In the genomic region with DNA sequence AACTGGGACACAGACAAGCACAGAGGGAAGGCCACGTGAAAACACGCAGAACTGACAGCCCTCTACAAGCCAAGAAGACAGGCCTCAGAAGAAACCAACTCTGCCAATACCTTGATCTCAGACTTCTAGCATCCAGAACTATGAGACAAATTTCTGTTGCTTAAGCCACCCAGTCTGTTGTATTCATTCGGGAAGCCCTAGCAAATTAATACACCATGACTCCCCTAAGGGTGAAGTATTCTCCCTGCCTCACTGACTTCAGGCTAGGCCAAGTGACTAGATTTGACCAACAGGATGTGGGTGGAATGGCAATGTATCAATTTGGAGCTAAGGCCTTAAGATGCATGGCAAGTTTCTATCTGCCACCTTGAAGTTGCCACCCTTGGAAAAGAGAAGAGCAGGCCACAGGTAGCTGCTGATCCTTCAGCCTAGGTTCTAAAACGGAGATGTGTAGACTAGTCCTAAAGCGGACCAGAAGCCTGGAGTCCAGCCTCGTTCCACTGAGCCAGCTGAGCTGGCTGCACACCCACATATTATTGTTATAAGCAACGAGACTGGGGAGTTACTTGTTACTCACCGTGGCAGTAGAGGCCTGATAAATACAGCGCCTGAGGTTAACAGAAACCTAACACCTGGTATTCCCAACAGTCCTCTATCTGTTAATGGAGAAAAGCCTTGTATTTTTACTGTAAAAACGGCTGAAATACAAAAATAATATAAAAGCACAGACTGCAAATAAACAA, we compare ENCODE assay signal across 8 cellular contexts. TPM values are rescaled to one million over a fixed set of nuclear protein-coding genes. Genes with fewer than 3 reads are reported as not detected.
DNase-seq lines count a peak whose midpoint lies in the region; ATAC-seq and TF ChIP-seq lines count a peak whose summit lies in the region.

No MANE protein-coding gene starts in this region.

- peaks cover 77% of the 10 kb centered on the region for H3K4me1 Mint-ChIP-seq in dendritic cell treated with granulocyte-macrophage colony-stimulating factor and Interleukin-4, amounts not matched to agents 40 ng/mL and 50 ng/mL, for 4 days (ENCODE audit: low read depth)
- H3K4me1 Mint-ChIP-seq in nephron: peaks cover 67% of the 10 kb centered on the region

- intact Hi-C loops in Right ventricle myocardium inferior (cut with DNase I) (no loop called here), vagina (cut with DNase I) (no loop called here)
- intact Hi-C loops in dendritic cell treated with granulocyte-macrophage colony-stimulating factor and Interleukin-4, amounts not matched to agents 40 ng/mL and 50 ng/mL, for 4 days (cut with micrococcal nuclease): no loop called here

- no peaks in the 10 kb centered on the region for H3K9me3 ChIP-seq in right atrium auricular region
- H3K9me3 ChIP-seq in vagina: no peaks in the 10 kb centered on the region

- H3K4me3 Mint-ChIP-seq in dendritic cell treated with granulocyte-macrophage colony-stimulating factor and Interleukin-4, amounts not matched to agents 40 ng/mL and 50 ng/mL, for 4 days: no peak overlapping the region
- peak overlapping the region in 2 of 3 experiments; percentile 38 to 54 for H3K4me3 Mint-ChIP-seq in nephron

- no peak for DNase-seq in right atrium auricular region (ENCODE audit: low spot score)
- DNase-seq in Right ventricle myocardium inferior (ENCODE audit: missing footprints): no peak
- DNase-seq in vagina (ENCODE audit: extremely low spot score in 2 of 2): no peak
- DNase-seq in NK-92 treated with Interleukin-12 subunit alpha and Interleukin-12 subunit beta, amount 100 ng/mL, for 24 hours (lab: John Stamatoyannopoulos, UW): no peak
- no peak for DNase-seq in MV-4-11 (lab: John Stamatoyannopoulos, UW)
- no peak for DNase-seq in activated naive CD4-positive, alpha-beta T cell (lab: John Stamatoyannopoulos, UW)

- TF ChIP-seq POLR2A in vagina (IDR thresholded peaks at IDR 0.05): no peak

- H3K27me3 Mint-ChIP-seq in dendritic cell treated with granulocyte-macrophage colony-stimulating factor and Interleukin-4, amounts not matched to agents 40 ng/mL and 50 ng/mL, for 4 days: no peaks in the 10 kb centered on the region
- H3K27me3 Mint-ChIP-seq in nephron (ENCODE audit: low read depth): no peaks in the 10 kb centered on the region

- H3K36me3 Mint-ChIP-seq in dendritic cell treated with granulocyte-macrophage colony-stimulating factor and Interleukin-4, amounts not matched to agents 40 ng/mL and 50 ng/mL, for 4 days (ENCODE audit: low read depth): peaks cover 35% of the 10 kb centered on the region
- peaks cover 33% of the 10 kb centered on the region for H3K36me3 Mint-ChIP-seq in nephron (ENCODE audit: low read depth)

- ATAC-seq in Right ventricle myocardium inferior: no peak

- peaks cover 0 to 95% of the 10 kb centered on the region in 2 donors for H3K4me1 ChIP-seq in right atrium auricular region
- peaks cover 85% of the 10 kb centered on the region for H3K4me1 ChIP-seq in vagina

- no peaks in the 10 kb centered on the region for H3K9me3 Mint-ChIP-seq in dendritic cell treated with granulocyte-macrophage colony-stimulating factor and Interleukin-4, amounts not matched to agents 40 ng/mL and 50 ng/mL, for 4 days
- H3K9me3 Mint-ChIP-seq in nephron: peaks cover 12% of the 10 kb centered on the region

- H3K27me3 ChIP-seq in right atrium auricular region (no peaks in the 10 kb centered on the region), vagina (no peaks in the 10 kb centered on the region)

- H3K27ac ChIP-seq in right atrium auricular region (peak overlapping the region; percentile 74 to 88), vagina (peak overlapping the region; percentile 82)

- H3K4me3 ChIP-seq in right atrium auricular region (no peak overlapping the region), vagina (no peak overlapping the region)

- no peak for TF ChIP-seq CTCF in right atrium auricular region (IDR thresholded peaks at IDR 0.05)
- TF ChIP-seq CTCF in nephron (IDR thresholded peaks at IDR 0.05; ENCODE audit: unreplicated experiment in 3 of 3): no peak
- no peak for TF ChIP-seq CTCF in vagina (IDR thresholded peaks at IDR 0.05)

- H3K36me3 ChIP-seq in right atrium auricular region (peaks cover 26% of the 10 kb centered on the region), vagina (peaks cover 0 to 26% of the 10 kb centered on the region in 2 donors)

- H3K27ac Mint-ChIP-seq in dendritic cell treated with granulocyte-macrophage colony-stimulating factor and Interleukin-4, amounts not matched to agents 40 ng/mL and 50 ng/mL, for 4 days: peak overlapping the region; percentile 80
- peak overlapping the region; percentile 96 to 98 (median 97) for H3K27ac Mint-ChIP-seq in nephron

RNA-seq across cellular contexts. Expression of gene SCARB2, which starts 16.5 kb away (rescaled TPM):
- total RNA-seq in right atrium auricular region (100 to 1,000 TPM in 1 of 2 donors, 10 to 100 TPM in 1; 86.4 to 103 TPM), Right ventricle myocardium inferior (102 TPM), vagina (156 TPM)

RNA-seq across cellular contexts. Expression of gene NUP54, which starts 49.0 kb away (rescaled TPM):
- total RNA-seq in right atrium auricular region (10 to 100 TPM; 13.7 to 14.9 TPM), Right ventricle myocardium inferior (21.6 TPM), vagina (31.2 TPM)

RNA-seq across cellular contexts. Expression of gene FAM47E, which starts 54.3 kb away (rescaled TPM):
- total RNA-seq in right atrium auricular region (1 to 10 TPM; 1.0 to 2.2 TPM), Right ventricle myocardium inferior (2.4 TPM), vagina (0.49 TPM)
